In the genomic region with DNA sequence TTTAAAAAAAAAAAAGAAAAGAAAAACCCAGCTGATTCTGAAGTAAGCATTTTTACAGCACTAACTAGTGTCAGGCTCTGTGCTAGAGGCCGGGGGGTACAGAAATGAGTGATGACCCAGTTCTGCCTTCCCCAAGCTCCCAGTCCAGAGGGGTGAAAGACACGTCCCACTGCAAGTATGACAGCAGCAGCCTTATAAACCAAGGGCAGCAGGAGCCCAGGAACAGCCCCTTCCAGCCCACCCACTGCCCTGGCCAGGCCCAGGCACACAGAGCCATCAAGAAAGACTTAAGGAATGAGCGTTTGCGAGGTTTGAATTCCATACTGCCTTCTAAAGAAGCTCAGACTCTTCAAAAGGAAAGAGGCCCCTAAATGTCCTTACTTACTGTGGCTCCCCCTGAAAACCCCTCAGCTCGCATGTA, we compare ENCODE assay signal across 2 cellular contexts.
TF ChIP-seq lines count a peak whose summit lies in the region.

No MANE protein-coding gene starts in this region.

TF ChIP-seq in IMR-90, 13 proteins besides CTCF, POLR2A, EP300 and RAD21:
- TF ChIP-seq MAZ (IDR thresholded peaks at IDR 0.05; ENCODE audit: borderline replicate concordance, low read depth, low read length) (no peak), MXI1 (IDR thresholded peaks at IDR 0.05; ENCODE audit: borderline replicate concordance, low read depth, low read length) (no peak), CHD1 (IDR thresholded peaks at IDR 0.05; ENCODE audit: low read depth, low read length) (no peak), RCOR1 (IDR thresholded peaks at IDR 0.05; ENCODE audit: insufficient replicate concordance, low read length) (no peak), BHLHE40 (IDR thresholded peaks at IDR 0.05; ENCODE audit: low read depth, low read length) (no peak), MAFK (IDR thresholded peaks at IDR 0.05; ENCODE audit: low read depth, low read length) (no peak), CEBPB (IDR thresholded peaks at IDR 0.05; ENCODE audit: low read depth, low read length) (no peak), RFX5 (IDR thresholded peaks at IDR 0.05; ENCODE audit: low read depth, low read length) (no peak), SMC3 (IDR thresholded peaks at IDR 0.05; ENCODE audit: low read depth, low read length) (no peak), FOS (IDR thresholded peaks at IDR 0.05; ENCODE audit: low read depth, low read length) (no peak), NFE2L2 (IDR thresholded peaks at IDR 0.05; ENCODE audit: low read depth, low read length) (no peak)
- TF ChIP-seq, protein P1, sequence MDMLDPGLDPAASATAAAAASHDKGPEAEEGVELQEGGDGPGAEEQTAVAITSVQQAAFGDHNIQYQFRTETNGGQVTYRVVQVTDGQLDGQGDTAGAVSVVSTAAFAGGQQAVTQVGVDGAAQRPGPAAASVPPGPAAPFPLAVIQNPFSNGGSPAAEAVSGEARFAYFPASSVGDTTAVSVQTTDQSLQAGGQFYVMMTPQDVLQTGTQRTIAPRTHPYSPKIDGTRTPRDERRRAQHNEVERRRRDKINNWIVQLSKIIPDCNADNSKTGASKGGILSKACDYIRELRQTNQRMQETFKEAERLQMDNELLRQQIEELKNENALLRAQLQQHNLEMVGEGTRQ (IDR thresholded peaks at IDR 0.05; ENCODE audit: low read depth, low read length) = no peak
- TF ChIP-seq, protein P2, sequence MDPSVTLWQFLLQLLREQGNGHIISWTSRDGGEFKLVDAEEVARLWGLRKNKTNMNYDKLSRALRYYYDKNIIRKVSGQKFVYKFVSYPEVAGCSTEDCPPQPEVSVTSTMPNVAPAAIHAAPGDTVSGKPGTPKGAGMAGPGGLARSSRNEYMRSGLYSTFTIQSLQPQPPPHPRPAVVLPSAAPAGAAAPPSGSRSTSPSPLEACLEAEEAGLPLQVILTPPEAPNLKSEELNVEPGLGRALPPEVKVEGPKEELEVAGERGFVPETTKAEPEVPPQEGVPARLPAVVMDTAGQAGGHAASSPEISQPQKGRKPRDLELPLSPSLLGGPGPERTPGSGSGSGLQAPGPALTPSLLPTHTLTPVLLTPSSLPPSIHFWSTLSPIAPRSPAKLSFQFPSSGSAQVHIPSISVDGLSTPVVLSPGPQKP (IDR thresholded peaks at IDR 0.05; ENCODE audit: borderline replicate concordance, low read depth, low read length) = no peak

TF ChIP-seq in H1, 55 proteins besides CTCF, POLR2A, EP300 and RAD21:
- TF ChIP-seq TEAD4 (IDR thresholded peaks at IDR 0.05; ENCODE audit: low read depth, low read length) = peak; percentile 46; the same call in 1 of the 2 replicates
- no peak for TF ChIP-seq CTBP2 (IDR thresholded peaks at IDR 0.05; ENCODE audit: borderline replicate concordance, insufficient read depth, insufficient read length, low read length)
- TF ChIP-seq PHF8 (conservative IDR thresholded peaks at IDR 0.05; ENCODE audit: low read depth, low read length) = no peak
- TF ChIP-seq SP4 (IDR thresholded peaks at IDR 0.05; ENCODE audit: low read length) = 0 out of 2 replicates have a peak, but pooled peaks have one; percentile 36
- TF ChIP-seq SUZ12 (IDR thresholded peaks at IDR 0.05; ENCODE audit: low read length) = no peak
- peak; percentile 91 for TF ChIP-seq NANOG (IDR thresholded peaks at IDR 0.05; ENCODE audit: insufficient read depth, low read depth, low read length, poor library complexity, severe bottlenecking)
